ENCODE assay signal across 11 cellular contexts in genomic region chr3:123082370-123083065, GRCh38. TPM values are rescaled to one million over a fixed set of nuclear protein-coding genes. Genes with fewer than 3 reads are reported as not detected.
DNase-seq lines count a peak whose midpoint lies in the region; ATAC-seq and TF ChIP-seq lines count a peak whose summit lies in the region.
"Had no signal": no experiment of that assay in that cellular context is flagged by ENCODE, and none has a peak within 500 bp of the region (broad histone marks: within the 10 kb centered on the region; RNA-seq: fewer than 3 reads in every experiment).

No MANE protein-coding gene starts in this region.

- H3K36me3 Mint-ChIP-seq in osteocyte (ENCODE audit: unreplicated experiment): peaks cover 2% of the 10 kb centered on the region

- no peak overlapping the region for H3K4me3 Mint-ChIP-seq in osteocyte (ENCODE audit: unreplicated experiment)

- no peaks in the 10 kb centered on the region for H3K27me3 Mint-ChIP-seq in osteocyte (ENCODE audit: unreplicated experiment)

- H3K4me1 Mint-ChIP-seq in osteocyte (ENCODE audit: unreplicated experiment): peaks cover 77% of the 10 kb centered on the region

- H3K4me3 ChIP-seq in lower lobe of right lung: no peak overlapping the region
- H3K4me3 ChIP-seq: GM23248 had no signal

- no peak overlapping the region for H3K27ac ChIP-seq in lower lobe of right lung
- H3K27ac ChIP-seq: GM23248, RWPE1 had no signal

- DNase-seq in GM13976 (ENCODE audit: low spot score): peak; percentile 54
- peak; percentile 39 to 48 for DNase-seq in Kasumi-1 (lab: John Stamatoyannopoulos, UW)
- DNase-seq in lung microvascular endothelial cell (ENCODE audit: low read depth in 2 of 2): peak; percentile 90 to 97
- no peak for DNase-seq in NCI-H82 (lab: John Stamatoyannopoulos, UW)
- DNase-seq in lower lobe of right lung: no peak
- no peak for DNase-seq in osteocyte (ENCODE audit: extremely low spot score, unreplicated experiment)
- DNase-seq: GM23248, MM.1S had no signal

- H3K36me3 ChIP-seq in lower lobe of right lung: no peaks in the 10 kb centered on the region

- H3K27me3 ChIP-seq in lower lobe of right lung (ENCODE audit: low read depth): no peaks in the 10 kb centered on the region

- H3K9me3 ChIP-seq in lower lobe of right lung: no peaks in the 10 kb centered on the region

- no peak for TF ChIP-seq CTCF in GM13976 (IDR thresholded peaks at IDR 0.05; ENCODE audit: borderline replicate concordance, control extremely low read depth, extremely low read depth, insufficient read depth, missing control alignments)
- TF ChIP-seq CTCF in lower lobe of right lung (IDR thresholded peaks at IDR 0.05): no peak
- TF ChIP-seq CTCF in osteocyte (IDR thresholded peaks at IDR 0.05): no peak

- H3K4me1 ChIP-seq in lower lobe of right lung: peaks cover 57% of the 10 kb centered on the region

- ATAC-seq in GM21529 (IDR thresholded peaks at IDR 0.05; ENCODE audit: unreplicated experiment): peak; percentile 79
- no peak for ATAC-seq in HG03045 (IDR thresholded peaks at IDR 0.05; ENCODE audit: unreplicated experiment)
- no peak for ATAC-seq in lower lobe of right lung

- in situ Hi-C loops in GM13976 (cut with MboI; ENCODE audit: low sequenced_read_pairs, unreplicated experiment): no loop called here

- H3K27ac Mint-ChIP-seq in osteocyte (ENCODE audit: unreplicated experiment): no peak overlapping the region

- no peaks in the 10 kb centered on the region for H3K9me3 Mint-ChIP-seq in osteocyte (ENCODE audit: unreplicated experiment)

- intact Hi-C loops in lower lobe of right lung (cut with DNase I): no loop called here

RNA-seq across cellular contexts. Expression of gene PDIA5, which starts 15.7 kb away (rescaled TPM):
- 53.4 and 60.4 TPM in 2 replicates for total RNA-seq in lung microvascular endothelial cell
- 29.3 TPM for total RNA-seq in lower lobe of right lung
- 35.5 and 39.7 TPM in 2 replicates for total RNA-seq in osteocyte

RNA-seq across cellular contexts. Expression of gene SEMA5B, which starts 55.0 kb away (rescaled TPM):
- total RNA-seq in lung microvascular endothelial cell (under 0.01 TPM in 2 replicates), lower lobe of right lung (0.71 TPM), osteocyte (1.3 TPM in 2 replicates)
- total RNA-seq: GM23248 had no signal

Comparison
In these comparisons a context has a peak if more than half of its experiments do, and no peak if none do; other contexts are left out.
1. DNase-seq: peak in GM13976 (single experiment), Kasumi-1 (2 of 2) and lung microvascular endothelial cell (2 of 2); none in NCI-H82 (single experiment), lower lobe of right lung (single experiment) and osteocyte (single experiment).